ENCODE assay signal across 1 cellular context in genomic region chr16:30860729-30861128, GRCh38. TPM values are rescaled to one million over a fixed set of nuclear protein-coding genes. Genes with fewer than 3 reads are reported as not detected.
"Had no signal": no experiment of that assay in that cellular context is flagged by ENCODE, and none has a peak within 500 bp of the region (broad histone marks: within the 10 kb centered on the region; RNA-seq: fewer than 3 reads in every experiment).

No MANE protein-coding gene starts in this region.

RNA-seq across cellular contexts. Expression of gene CTF1, which starts 35.7 kb away (rescaled TPM):
- total RNA-seq: H4 had no signal
